Comparison of ENCODE assay signal across 1 cellular context in the genomic region with DNA sequence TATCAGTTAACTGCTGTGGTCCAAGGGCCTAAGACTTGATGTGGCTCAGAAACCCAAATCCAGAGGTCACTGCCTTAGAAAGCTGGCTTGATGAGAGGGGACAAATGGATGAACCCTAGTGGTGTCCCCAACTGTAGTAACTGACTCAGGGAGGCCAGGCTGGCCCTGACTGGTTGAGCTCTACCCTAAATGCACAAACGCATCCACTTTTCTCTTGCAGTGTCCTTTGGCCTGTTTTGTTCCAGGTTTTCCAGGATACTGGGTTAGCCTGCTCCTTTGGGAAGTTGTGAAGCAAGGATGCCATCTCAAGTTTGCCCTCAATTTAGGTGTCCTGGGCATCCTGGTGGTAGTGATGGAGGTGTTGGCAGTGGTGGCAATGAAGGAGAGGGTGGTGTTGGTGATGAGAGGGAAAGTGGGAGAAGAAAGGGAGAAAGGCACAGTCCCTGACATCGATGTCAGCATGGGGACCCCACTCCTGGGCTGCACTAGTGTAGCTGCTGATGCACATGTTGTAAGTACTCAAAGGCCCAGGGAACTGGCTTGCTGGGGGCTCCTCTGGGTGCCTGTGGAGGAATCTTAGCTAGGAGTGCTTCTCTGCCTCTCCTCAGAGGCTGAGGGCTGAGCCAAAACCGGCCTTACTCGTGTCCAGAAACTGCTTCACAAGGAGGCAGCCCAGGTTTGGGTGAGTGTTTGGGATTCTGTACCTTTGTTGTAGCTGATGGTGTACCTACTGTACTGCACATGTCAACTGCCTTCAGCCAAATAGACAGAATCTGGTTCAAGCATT.
A peak's percentile ranks its signal among the peaks of the same experiment; 100 is the strongest.
TF ChIP-seq lines count a peak whose summit lies in the region.

No MANE protein-coding gene starts in this region.

TF ChIP-seq in SK-N-SH, 30 proteins besides CTCF, POLR2A, EP300 and RAD21:
- no peak for TF ChIP-seq FOSL2 (IDR thresholded peaks at IDR 0.05; ENCODE audit: borderline replicate concordance, low read depth)
- TF ChIP-seq MXI1 (IDR thresholded peaks at IDR 0.05; ENCODE audit: low read depth, low read length): 0 out of 2 replicates have a peak, but pooled peaks have one; percentile 43
